Comparison of ENCODE assay signal across 31 cellular contexts in the genomic region with DNA sequence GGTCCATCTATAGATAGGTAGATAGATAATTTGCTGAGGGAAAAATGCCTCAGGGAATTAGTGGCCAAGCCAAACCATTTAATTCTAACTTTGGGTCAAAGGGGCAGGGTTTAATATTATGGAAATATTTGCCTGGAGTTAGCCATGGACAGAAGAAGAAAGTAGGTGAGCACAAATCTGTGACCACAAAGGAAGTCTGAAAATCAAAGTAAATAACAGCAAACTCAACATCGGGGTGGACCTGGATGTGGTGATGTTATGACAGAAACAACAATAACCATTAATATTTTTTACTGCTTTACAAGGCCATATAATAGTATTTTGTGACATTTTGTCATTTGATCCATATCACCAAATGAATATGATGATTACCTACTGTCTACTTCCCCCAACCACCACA.
"Had no signal": no experiment of that assay in that cellular context is flagged by ENCODE, and none has a peak within 500 bp of the region (broad histone marks: within the 10 kb centered on the region; RNA-seq: fewer than 3 reads in every experiment).

No MANE protein-coding gene starts in this region.

- DNase-seq: activated effector memory CD4-positive, alpha-beta T cell treated with anti-CD3 and anti-CD28 coated beads, Interleukin-2, amount 50 U/mL, for 16 hours; activated effector memory CD4-positive, alpha-beta T cell treated with Interleukin-2 at 50 U/mL for 16 hours; activated gamma-delta T cell; activated gamma-delta T cell treated with Interleukin-2 at 50 U/mL for 16 hours; activated naive CD4-positive, alpha-beta T cell; activated naive CD4-positive, alpha-beta T cell treated with anti-CD3 and anti-CD28 coated beads for 36 hours; activated naive CD4-positive, alpha-beta T cell treated with anti-CD3 and anti-CD28 coated beads, Interleukin-2, amount 10 ng/mL, durations not matched to agents 7 days and 5 days; activated naive CD4-positive, alpha-beta T cell treated with anti-CD3 and anti-CD28 coated beads, Interleukin-2, amount 50 U/mL, for 16 hours; activated naive CD4-positive, alpha-beta T cell treated with Interleukin-2 at 50 U/mL for 16 hours; activated naive CD8-positive, alpha-beta T cell treated with anti-CD3 and anti-CD28 coated beads for 36 hours; activated naive CD8-positive, alpha-beta T cell treated with anti-CD3 and anti-CD28 coated beads, Interleukin-2, amount 10 ng/mL, durations not matched to agents 7 days and 5 days; activated naive CD8-positive, alpha-beta T cell treated with anti-CD3 and anti-CD28 coated beads, Interleukin-2, amount 50 U/mL, for 24 hours; activated T-cell treated with anti-CD3 and anti-CD28 coated beads, Interleukin-2, amount 50 U/mL, for 24 hours; activated T-cell treated with anti-CD3 and anti-CD28 coated beads, Interleukin-2, amount 50 U/mL, for 4 hours; activated T-cell treated with anti-CD3 and anti-CD28 coated beads, Interleukin-2, amount 50 U/mL, for 48 hours; activated T-cell treated with anti-CD3 and anti-CD28 coated beads, Interleukin-2, amount 50 U/mL, for 72 hours; adrenal gland; amniotic stem cell; amygdala; anterior cingulate cortex; aorta; body of pancreas; brain microvascular endothelial cell; caudate nucleus; central memory CD4-positive, alpha-beta T cell; cerebellar nuclear complex had no signal

- H3K4me3 ChIP-seq: adrenal gland, ascending aorta, body of pancreas, breast epithelium, cardiac muscle cell had no signal

- ATAC-seq: activated naive CD4-positive, alpha-beta T cell treated with anti-CD3 and anti-CD28 coated beads, Interleukin-2, amount 50 U/mL, for 72 hours; activated naive CD8-positive, alpha-beta T cell treated with anti-CD3 and anti-CD28 coated beads, Interleukin-2, amount 50 U/mL, for 24 hours; activated T-cell treated with anti-CD3 and anti-CD28 coated beads, Interleukin-2, amount 50 U/mL, for 4 hours; activated T-cell treated with anti-CD3 and anti-CD28 coated beads, Interleukin-2, amount 50 U/mL, for 72 hours; activated T-helper 17 cell treated with anti-CD3 and anti-CD28 coated beads, Interleukin-2, amount 50 U/mL, for 72 hours; body of pancreas had no signal

- H3K9me3 ChIP-seq: adrenal gland, ascending aorta, body of pancreas, breast epithelium had no signal

- H3K27ac ChIP-seq: adrenal gland, ascending aorta, body of pancreas, brain microvascular endothelial cell, breast epithelium, cardiac muscle cell had no signal

- H3K27me3 ChIP-seq: adrenal gland, ascending aorta, body of pancreas, brain microvascular endothelial cell, breast epithelium, cardiac muscle cell had no signal

- H3K4me1 ChIP-seq: adrenal gland, ascending aorta, body of pancreas, breast epithelium had no signal

- H3K36me3 ChIP-seq: adrenal gland, ascending aorta, brain microvascular endothelial cell, breast epithelium, cardiac muscle cell had no signal
